In the genomic region with DNA sequence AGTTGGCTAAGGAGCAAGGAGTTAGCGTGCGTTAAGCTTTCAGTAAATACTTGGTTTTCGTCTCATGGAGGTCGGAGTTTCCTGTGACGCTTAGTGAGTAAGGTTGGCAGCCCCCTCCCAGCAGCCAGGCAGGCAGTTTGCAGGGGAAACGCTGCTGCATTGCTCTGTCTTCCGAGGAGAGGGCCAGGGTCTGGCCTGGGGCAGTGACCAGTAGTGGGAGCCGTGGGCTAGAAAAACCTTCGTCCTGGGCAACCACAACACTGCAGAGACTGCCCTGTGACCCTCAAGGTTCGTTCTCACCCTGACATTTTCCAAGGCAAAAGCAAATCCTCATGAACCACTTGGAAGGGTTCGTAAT, we compare ENCODE assay signal across 6 cellular contexts. TPM values are rescaled to one million over a fixed set of nuclear protein-coding genes. Genes with fewer than 3 reads are reported as not detected.
DNase-seq lines count a peak whose midpoint lies in the region; ATAC-seq and TF ChIP-seq lines count a peak whose summit lies in the region.

No MANE protein-coding gene starts in this region.

- ATAC-seq in left ventricle myocardium superior (peak; percentile 3), HG02759 (IDR thresholded peaks at IDR 0.05; ENCODE audit: unreplicated experiment) (no peak)

- in situ Hi-C loops in transverse colon (cut with MboI; ENCODE audit: low pct_ligation_motif_present in 1 of 4, low pct_unique_long_range_greater_than_20kb in 1 of 4, low sequenced_read_pairs in 3 of 4): no loop called here

- intact Hi-C loops in left ventricle myocardium superior (cut with micrococcal nuclease): no loop called here
- intact Hi-C loops in transverse colon (cut with DNase I; ENCODE audit: low total_unique reads): loop anchor here (2.0 kb wide), 1 partner anchor 76 kb away; no protein-coding TSS in a partner anchor

- TF ChIP-seq CTCF in GM12864 (IDR thresholded peaks at IDR 0.05; ENCODE audit: low read depth, low read length, missing control alignments) (no peak), transverse colon (IDR thresholded peaks at IDR 0.05) (no peak)

- H3K27me3 ChIP-seq in transverse colon: no peaks in the 10 kb centered on the region

- no peak for TF ChIP-seq POLR2A in transverse colon (IDR thresholded peaks at IDR 0.05)

- no peaks in the 10 kb centered on the region for H3K9me3 ChIP-seq in transverse colon

- peak overlapping the region; percentile 73 for H3K4me3 ChIP-seq in GM12864 (ENCODE audit: low read depth, low read length)
- peak overlapping the region; percentile 34 to 99 (median 64) for H3K4me3 ChIP-seq in transverse colon

- peaks cover 17 to 47% (median 31%) of the 10 kb centered on the region in 4 donors for H3K4me1 ChIP-seq in transverse colon

- 2% methylated on average over 9 of the region's 11 CpGs; no CpG with 5 or more reads in 1 of the 2 donors for WGBS in transverse colon (ENCODE audit: low coverage in 1 of 2), 2 donors

- TF ChIP-seq EP300 in transverse colon (IDR thresholded peaks at IDR 0.05; ENCODE audit: low read depth): no peak

- no peaks in the 10 kb centered on the region for H3K36me3 ChIP-seq in transverse colon

- DNase-seq in GM12864 (ENCODE audit: low read depth): no peak
- peak; percentile 15 for DNase-seq in RPMI7951 (ENCODE audit: low read depth)
- DNase-seq in left ventricle myocardium superior: no peak
- DNase-seq in transverse colon: no peak
- DNase-seq in stimulated activated CD8-positive, alpha-beta memory T cell treated with anti-CD3 and anti-CD28 coated beads, Interleukin-4, amount 100 ng/mL, for 48 hours: no peak

- H3K27ac ChIP-seq in transverse colon: peak overlapping the region; percentile 91 to 95 (median 92)

RNA-seq across cellular contexts. Expression of a gene that starts 0.4 kb away (rescaled TPM):
- 13.5 and 17.4 TPM in 2 replicates for total RNA-seq in RPMI7951 (2014; rRNA removed; shearing (Covaris generic))
- total RNA-seq in left ventricle myocardium superior (19.8 TPM), transverse colon (100 to 1,000 TPM in 1 of 4 donors, 10 to 100 TPM in 3; 44.0 to 116 (median 50.5) TPM)

RNA-seq across cellular contexts. Expression of a gene that starts 0.6 kb away (rescaled TPM):
- 23.1 and 28.2 TPM in 2 replicates for total RNA-seq in RPMI7951 (2014; rRNA removed; shearing (Covaris generic))
- total RNA-seq in left ventricle myocardium superior: 29.7 TPM
- 100 to 1,000 TPM; 230 to 882 (median 305) TPM for total RNA-seq in transverse colon

RNA-seq across cellular contexts. Expression of a gene that starts 40.7 kb away (rescaled TPM):
- 1.6 TPM in 2 replicates for total RNA-seq in RPMI7951 (2014; rRNA removed; shearing (Covaris generic))
- 3.6 TPM for total RNA-seq in left ventricle myocardium superior
- total RNA-seq in transverse colon: 100 to 1,000 TPM in 2 of 4 donors, 10 to 100 TPM in 2; 51.8 to 147 (median 86.0) TPM

RNA-seq across cellular contexts. Expression of a gene that starts 54.2 kb away (rescaled TPM):
- total RNA-seq in RPMI7951 (2014; rRNA removed; shearing (Covaris generic)): 0.60 and 2.0 TPM in 2 replicates
- total RNA-seq in left ventricle myocardium superior: 8.7 TPM
- 10 to 100 TPM; 25.9 to 78.6 (median 40.4) TPM for total RNA-seq in transverse colon

Comparison
In these comparisons a context has a peak if more than half of its experiments do, and no peak if none do; other contexts are left out.
1. RNA of a gene that starts 40.7 kb away (total RNA-seq): 51.8 to 147 TPM in transverse colon; 3.6 TPM in left ventricle myocardium superior (single experiment) and 1.6 TPM in RPMI7951; every median in the first group is over 10 times any median in the second.